1 cellular context compared by ENCODE assay signal in genomic region chr15:89333959-89334509, GRCh38.
TF ChIP-seq lines count a peak whose summit lies in the region.

No MANE protein-coding gene starts in this region.

TF ChIP-seq in K562, 482 proteins besides CTCF, POLR2A, EP300 and RAD21 (continued from another document):
- TF ChIP-seq TFE3 (CRISPR knock-in tag; IDR thresholded peaks at IDR 0.05) (no peak), NUFIP1 (IDR thresholded peaks at IDR 0.05; ENCODE audit: partially characterized antibody) (no peak), SNAPC5 (CRISPR knock-in tag; IDR thresholded peaks at IDR 0.05) (no peak), SP2 (IDR thresholded peaks at IDR 0.05; ENCODE audit: extremely low read depth, low read depth, low read length, poor library complexity, severe bottlenecking) (no peak), ZSCAN32 (CRISPR knock-in tag; IDR thresholded peaks at IDR 0.05) (no peak), ZBTB8A (IDR thresholded peaks at IDR 0.05; ENCODE audit: partially characterized antibody) (no peak), BRCA1 (IDR thresholded peaks at IDR 0.05) (no peak), BRCA1 (CRISPR knock-in tag; IDR thresholded peaks at IDR 0.05) (no peak), KAT7 (CRISPR knock-in tag; IDR thresholded peaks at IDR 0.05; ENCODE audit: borderline replicate concordance) (no peak), STAG1 (CRISPR knock-in tag; IDR thresholded peaks at IDR 0.05; ENCODE audit: borderline replicate concordance) (no peak), TFAP4 (CRISPR knock-in tag; IDR thresholded peaks at IDR 0.05; ENCODE audit: borderline replicate concordance) (no peak), HNRNPLL (IDR thresholded peaks at IDR 0.05; ENCODE audit: low read depth, low read length, poor library complexity, severe bottlenecking) (no peak), MAFG (tag; conservative IDR thresholded peaks at IDR 0.05) (no peak), CBFB (CRISPR knock-in tag; IDR thresholded peaks at IDR 0.05) (no peak), NFRKB (IDR thresholded peaks at IDR 0.05; ENCODE audit: low read depth) (no peak), ESRRA (IDR thresholded peaks at IDR 0.05; ENCODE audit: borderline replicate concordance, low read depth) (peak; percentile 87), BCL6 (CRISPR knock-in tag; IDR thresholded peaks at IDR 0.05) (no peak), ZNF143 (CRISPR knock-in tag; IDR thresholded peaks at IDR 0.05) (no peak), ZNF311 (CRISPR knock-in tag; IDR thresholded peaks at IDR 0.05) (no peak), RREB1 (CRISPR knock-in tag; IDR thresholded peaks at IDR 0.05) (no peak), TCF7L2 (IDR thresholded peaks at IDR 0.05; ENCODE audit: low read depth, low read length) (no peak), ATF1 (CRISPR knock-in tag; IDR thresholded peaks at IDR 0.05) (0 out of 2 replicates have a peak, but pooled peaks have one; percentile 11), ATF1 (tag; IDR thresholded peaks at IDR 0.05) (no peak)
